ENCODE assay signal across 8 cellular contexts in genomic region chr18:67516432-67517223, GRCh38. TPM values are rescaled to one million over a fixed set of nuclear protein-coding genes. Genes with fewer than 3 reads are reported as not detected.
DNase-seq lines count a peak whose midpoint lies in the region; ATAC-seq, FAIRE-seq and TF ChIP-seq lines count a peak whose summit lies in the region.

Gene DSEL (minus strand): TSS chr18:67516720. CDS start chr18:67514608, 2,112 bp downstream.

- no peaks in the 10 kb centered on the region for H3K79me2 ChIP-seq in HepG2 (ENCODE audit: insufficient read depth, low read length)

- in situ Hi-C loops in HepG2 (cut with HindIII; ENCODE audit: extremely low pct_ligation_motif_present, low pct_unique_long_range_greater_than_20kb): loop anchor here (5.0 to 10.0 kb wide), 2 partner anchors 299 to 1108 kb away; no protein-coding TSS in a partner anchor

- 2% methylated on average over 41 of the region's 92 CpGs for WGBS in HepG2 (ENCODE audit: low lambda C conversion rate)

- intact Hi-C loops in HepG2 (cut with micrococcal nuclease; ENCODE audit: unreplicated experiment): loop anchor here (1.0 to 10.0 kb wide), 5 partner anchors 132 to 1198 kb away; partner anchors contain the start of gene TMX3

- BruUV-seq in HepG2 (replicated peaks; lab: Mats Ljungman, UMichigan): no TSS peak

- TF ChIP-seq POLR2A in HepG2 (IDR thresholded peaks at IDR 0.05; ENCODE audit: insufficient read depth in 1 of 2, low read depth in 2 of 2, low read length in 2 of 2): no peak

- no peak for FAIRE-seq in HepG2 (lab: Jason Lieb, UNC)

- H3K27ac ChIP-seq in HepG2 (ENCODE audit: extremely low read length, insufficient read depth, low read length): no peak within 1 kb of the TSS

- peak within 1 kb of the TSS; percentile 6; the same call in 1 of the 2 replicates for H3K9ac ChIP-seq in HepG2 (ENCODE audit: insufficient read depth, low read depth, low read length)

- TF ChIP-seq EP300 in HepG2 (IDR thresholded peaks at IDR 0.05; ENCODE audit: low read depth in 2 of 2, low read length in 2 of 2) (no peak), HepG2 (CRISPR knock-in tag; IDR thresholded peaks at IDR 0.05; ENCODE audit: borderline replicate concordance) (no peak)

- peak within 1 kb of the TSS; percentile 46 to 70 (median 58); a peak in 5 of 6 replicates for H3K4me3 ChIP-seq in HepG2 (replicated peaks in 1 of 3; ENCODE audit: insufficient read depth in 1 of 3, low read depth in 2 of 3, low read length in 3 of 3)

- DNase-seq in AG09319 (ENCODE audit: extremely low read depth, low read depth): peak; percentile 93
- peak; percentile 89 for DNase-seq in NCI-H460 (ENCODE audit: extremely low read depth, low read depth)
- DNase-seq in activated CD4-positive, alpha-beta T cell treated with anti-CD3 and anti-CD28 coated beads, Interleukin-2, amount 50 U/mL, for 48 hours: peak; percentile 98 to 99
- peak; percentile 97 for DNase-seq in dermis blood vessel endothelial cell
- peak; percentile 74 for DNase-seq in HepG2 (ENCODE audit: low spot score)
- peak; percentile 99 for DNase-seq in stimulated activated CD4-positive, alpha-beta T cell treated with anti-CD3 and anti-CD28 coated beads, Interleukin-2, amount 100 ng/mL, for 24 hours

- H3K9me3 ChIP-seq in HepG2 (ENCODE audit: low read length): no peaks in the 10 kb centered on the region

- POLR2A ChIA-PET in HepG2 (lab: Yijun Ruan, JAX): interaction anchor here (0.9 to 1.2 kb wide), 2 partner anchors 11 to 130 kb away, joined by 5 read pairs; no protein-coding TSS in a partner anchor

- H3K27me3 ChIP-seq in HepG2 (ENCODE audit: control insufficient read depth in 1 of 2, insufficient read depth in 2 of 2, low read length in 2 of 2): peaks cover 0 to 20% of the 10 kb centered on the region in 2 experiments; a peak in 2 of 5 replicates

- H2AFZ ChIP-seq in HepG2 (ENCODE audit: low read length): peak within 1 kb of the TSS; percentile 95

- TF ChIP-seq RAD21 in HepG2 (CRISPR knock-in tag; IDR thresholded peaks at IDR 0.05): no peak

- no peaks in the 10 kb centered on the region for H4K20me1 ChIP-seq in HepG2 (ENCODE audit: insufficient read depth, low read length)

- CTCF ChIA-PET in HepG2 (lab: Yijun Ruan, JAX; ENCODE audit: low intra/inter-chr PET ratio, low total read pairs): interaction anchor here (0.7 kb wide), 1 partner anchor 1107 kb away, joined by 3 read pairs; no protein-coding TSS in a partner anchor

- peaks cover 7% of the 10 kb centered on the region for H3K4me1 ChIP-seq in HepG2 (ENCODE audit: insufficient read depth, low read length)

- TF ChIP-seq CTCF in AG09319 (IDR thresholded peaks at IDR 0.05; ENCODE audit: low read depth, low read length) (no peak), HepG2 (CRISPR knock-in tag; IDR thresholded peaks at IDR 0.05) (no peak)

- peak within 1 kb of the TSS; percentile 81 for H3K4me2 ChIP-seq in HepG2 (ENCODE audit: low read depth, low read length)

- ATAC-seq in GM19035 (IDR thresholded peaks at IDR 0.05; ENCODE audit: unreplicated experiment) (peak; percentile 89), HG03354 (IDR thresholded peaks at IDR 0.05; ENCODE audit: poor library complexity, severe bottlenecking, unreplicated experiment) (peak; percentile 92), HepG2 (peak; percentile 94)

- no peaks in the 10 kb centered on the region for H3K36me3 ChIP-seq in HepG2 (replicated peaks in 1 of 2; ENCODE audit: control insufficient read depth in 1 of 2, insufficient read depth in 2 of 2, low read length in 2 of 2)

TF ChIP-seq in HepG2, 621 proteins besides CTCF, POLR2A, EP300 and RAD21 (continues in another document):
- no peak for TF ChIP-seq MLXIP (CRISPR knock-in tag; IDR thresholded peaks at IDR 0.05; ENCODE audit: borderline replicate concordance)
- TF ChIP-seq THYN1 (CRISPR knock-in tag; IDR thresholded peaks at IDR 0.05; ENCODE audit: borderline replicate concordance, low read depth): no peak
- no peak for TF ChIP-seq ATAD3A (CRISPR knock-in tag; IDR thresholded peaks at IDR 0.05)

RNA-seq across cellular contexts. Expression of gene DSEL, which starts in this region (rescaled TPM):
- 5.8 and 6.0 TPM in 2 replicates for total RNA-seq in NCI-H460 (2014; rRNA removed; shearing (Covaris generic))
- 1.8 and 2.4 TPM in 2 replicates for polyA plus RNA-seq in NCI-H460 (2014; cell fraction: nucleus; rRNA removed)
- 9.2 and 10.6 TPM in 2 replicates for total RNA-seq in dermis blood vessel endothelial cell
- total RNA-seq in HepG2 (2016; rRNA removed; fragmentation: Illumina TruSeq; extraction: Trizol): 0.06 and 0.11 TPM in 2 replicates
- total RNA-seq in HepG2 (2016; cell fraction: cytosol; rRNA removed; fragmentation: Illumina TruSeq; extraction: Trizol; ENCODE audit: low read depth): under 0.01 TPM in 1 of 2 replicates, not detected in the other
- total RNA-seq in HepG2 (2016; cell fraction: insoluble cytoplasmic fraction; rRNA removed; fragmentation: Illumina TruSeq; extraction: Trizol): 0.03 and 0.13 TPM in 2 replicates
- total RNA-seq in HepG2 (2016; cell fraction: membrane; rRNA removed; fragmentation: Illumina TruSeq; extraction: Trizol): 0.03 TPM in 2 replicates
- 0.22 TPM in 2 replicates for total RNA-seq in HepG2 (2016; cell fraction: nucleus; rRNA removed; fragmentation: Illumina TruSeq; extraction: Trizol)
- polyA plus RNA-seq in HepG2 (2011; rRNA removed): 0.07 TPM in 2 replicates
- 0.03 and 0.04 TPM in 2 replicates for polyA plus RNA-seq in HepG2 (2011; cell fraction: cytosol; rRNA removed)
- polyA plus RNA-seq in HepG2 (2011; cell fraction: nucleus; rRNA removed): 0.05 and 0.07 TPM in 2 replicates
- 0.12 TPM in 2 replicates for polyA plus RNA-seq in HepG2 (2012)
- 0.01 and 0.02 TPM in 2 replicates for polyA plus RNA-seq in HepG2 (2016; cell fraction: cytosol; fragmentation: Illumina TruSeq; extraction: Trizol; ENCODE audit: low read depth)
- 0.03 and 0.07 TPM in 2 replicates for polyA plus RNA-seq in HepG2 (2016; cell fraction: insoluble cytoplasmic fraction; fragmentation: Illumina TruSeq; extraction: Trizol; ENCODE audit: low read depth)
- polyA plus RNA-seq in HepG2 (2016; cell fraction: membrane; fragmentation: Illumina TruSeq; extraction: Trizol; ENCODE audit: low read depth): 0.02 and 0.03 TPM in 2 replicates
- polyA plus RNA-seq in HepG2 (2016; cell fraction: nucleus; fragmentation: Illumina TruSeq; extraction: Trizol; ENCODE audit: insufficient read depth, low read depth): 0.07 and 0.16 TPM in 2 replicates
- polyA minus RNA-seq in HepG2 (2011; rRNA and poly(A)+ RNA removed; ENCODE audit: low replicate concordance): 0.04 and 24.5 TPM in 2 replicates
- 0.18 and 0.30 TPM in 2 replicates for polyA minus RNA-seq in HepG2 (2011; cell fraction: cytosol; rRNA and poly(A)+ RNA removed)
- polyA minus RNA-seq in HepG2 (2011; cell fraction: nucleus; rRNA and poly(A)+ RNA removed): 0.52 and 0.99 TPM in 2 replicates
